Comparison of ENCODE assay signal across 27 cellular contexts in the genomic region with DNA sequence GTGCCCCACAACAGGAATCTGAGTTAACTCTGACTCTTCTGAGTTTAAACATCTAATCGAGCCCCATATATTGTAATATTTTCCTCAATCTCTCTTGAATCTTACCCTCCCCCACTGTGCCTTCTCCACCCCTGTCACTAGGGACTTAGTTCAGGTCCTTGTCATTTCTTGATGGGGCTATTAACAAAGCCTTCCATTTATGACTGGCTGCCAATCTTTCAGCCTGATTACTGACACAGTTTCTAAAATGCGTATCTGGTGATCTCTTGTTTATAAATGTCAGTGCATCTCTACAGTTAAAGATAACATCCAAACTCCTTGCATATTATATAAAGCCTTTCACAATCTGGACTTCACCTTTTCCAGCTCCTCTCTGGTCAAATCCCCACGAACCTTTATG.
DNase-seq lines count a peak whose midpoint lies in the region; TF ChIP-seq lines count a peak whose summit lies in the region.
"Had no signal": no experiment of that assay in that cellular context is flagged by ENCODE, and none has a peak within 500 bp of the region (broad histone marks: within the 10 kb centered on the region; RNA-seq: fewer than 3 reads in every experiment).

No MANE protein-coding gene starts in this region.

- H3F3A ChIP-seq in neural cell (ENCODE audit: insufficient read depth, low read length, poor library complexity, severe bottlenecking): no peaks in the 10 kb centered on the region

- no peak overlapping the region for H3K9ac ChIP-seq in neural cell (ENCODE audit: low read length)
- H3K9ac ChIP-seq: BLaER1; BLaER1 treated with 17β-estradiol and CSF1 and Interleukin-3, amounts not matched to agents 10 nM and 100 nM had no signal

- H3K36me3 ChIP-seq in neural cell (ENCODE audit: insufficient read depth, low read length): no peaks in the 10 kb centered on the region
- H3K36me3 ChIP-seq: BE2C; BLaER1; BLaER1 treated with 17β-estradiol and CSF1 and Interleukin-3, amounts not matched to agents 10 nM and 100 nM had no signal

- H3K4me3 ChIP-seq in neural cell (ENCODE audit: low read length): peak overlapping the region; percentile 15
- H3K4me3 ChIP-seq: A549; BLaER1; BLaER1 treated with 17β-estradiol and CSF1 and Interleukin-3, amounts not matched to agents 10 nM and 100 nM had no signal

- H3K9me2 ChIP-seq in neural cell (ENCODE audit: insufficient read depth, low read length): no peaks in the 10 kb centered on the region

- TF ChIP-seq CTCF in neural cell (IDR thresholded peaks at IDR 0.05; ENCODE audit: poor library complexity, severe bottlenecking): no peak

- no peak overlapping the region for H3K4me2 ChIP-seq in neural cell (ENCODE audit: low read length)
- H3K4me2 ChIP-seq: A549; BLaER1; BLaER1 treated with 17β-estradiol and CSF1 and Interleukin-3, amounts not matched to agents 10 nM and 100 nM had no signal

- no peak overlapping the region for H2AFZ ChIP-seq in neural cell (ENCODE audit: low read depth, low read length)

- peak; percentile 86 for TF ChIP-seq EP300 in neural cell (conservative IDR thresholded peaks at IDR 0.05; ENCODE audit: poor library complexity, severe bottlenecking)

- no peaks in the 10 kb centered on the region for H3K27me3 ChIP-seq in neural cell (ENCODE audit: insufficient read depth, low read depth, low read length)
- H3K27me3 ChIP-seq: BLaER1; BLaER1 treated with 17β-estradiol and CSF1 and Interleukin-3, amounts not matched to agents 10 nM and 100 nM had no signal

- peak overlapping the region; percentile 32 for H3K27ac ChIP-seq in neural cell (ENCODE audit: low read length)
- H3K27ac ChIP-seq: 22Rv1; A549; BLaER1; BLaER1 treated with 17β-estradiol and CSF1 and Interleukin-3, amounts not matched to agents 10 nM and 100 nM; C4-2B had no signal

- no peaks in the 10 kb centered on the region for H4K20me1 ChIP-seq in neural cell (ENCODE audit: insufficient read depth)
- H4K20me1 ChIP-seq: BLaER1; BLaER1 treated with 17β-estradiol and CSF1 and Interleukin-3, amounts not matched to agents 10 nM and 100 nM had no signal

- DNase-seq in amygdala (lab: John Stamatoyannopoulos, UW): no peak
- DNase-seq: 8988T; ACHN; AML-193; BE2C; C1 segment of cervical spinal cord; Caco-2; Calu3; CD4-positive, alpha-beta memory T cell; CD4-positive, alpha-beta T cell; CD4-positive, CD25-positive, alpha-beta regulatory T cell; CD8-positive, alpha-beta memory T cell; CD8-positive, alpha-beta T cell; COR-L47; DMS 273 treated with DMSO at 0.1 percent for 48 hours; DMS153; DMS53; DMS79; DMS79 treated with DMSO at 0.1 percent for 48 hours; DND-41; EL had no signal

- H3K9me3 ChIP-seq in neural cell (ENCODE audit: low read length): no peaks in the 10 kb centered on the region
- H3K9me3 ChIP-seq: A549; BE2C; BLaER1; BLaER1 treated with 17β-estradiol and CSF1 and Interleukin-3, amounts not matched to agents 10 nM and 100 nM had no signal

- TF ChIP-seq RAD21 in neural cell (conservative IDR thresholded peaks at IDR 0.05): no peak

- H3K79me2 ChIP-seq in neural cell (replicated peaks; ENCODE audit: insufficient read depth, low read length): no peaks in the 10 kb centered on the region

TF ChIP-seq in neural cell, 6 proteins besides CTCF, POLR2A, EP300 and RAD21:
- peak; percentile 57 for TF ChIP-seq POLR2AphosphoS5 (IDR thresholded peaks at IDR 0.05)
- TF ChIP-seq MXI1 (conservative IDR thresholded peaks at IDR 0.05; ENCODE audit: poor library complexity, severe bottlenecking): no peak
